In genomic region chrX:36867143-36867542, GRCh38 we compare ENCODE assay signal across 8 cellular contexts.
DNase-seq lines count a peak whose midpoint lies in the region; ATAC-seq and TF ChIP-seq lines count a peak whose summit lies in the region.

No MANE protein-coding gene starts in this region.

- ATAC-seq in HG02973 (IDR thresholded peaks at IDR 0.05; ENCODE audit: unreplicated experiment): peak; percentile 56
- no peak for ATAC-seq in upper lobe of left lung (ENCODE audit: low FRiP score in 2 of 2)

- DNase-seq in NCI-H2107 treated with DMSO at 0.1 percent for 48 hours (lab: John Stamatoyannopoulos, UW; ENCODE audit: unreplicated experiment) (peak; percentile 10), NCI-H2107 (lab: John Stamatoyannopoulos, UW) (no peak), SHP77 treated with DMSO at 0.1 percent for 48 hours (lab: John Stamatoyannopoulos, UW) (peak; percentile 19), globus pallidus (ENCODE audit: low spot score) (peak; percentile 26), upper lobe of left lung (no peak), T1000 (lab: John Stamatoyannopoulos, UW) (no peak), dedifferentiated amniotic fluid mesenchymal stem cell (ENCODE audit: extremely low spot score) (no peak)

- no peak for TF ChIP-seq EP300 in upper lobe of left lung (IDR thresholded peaks at IDR 0.05)

- no peak overlapping the region for H3K27ac ChIP-seq in upper lobe of left lung

- no peaks in the 10 kb centered on the region for H3K4me1 ChIP-seq in upper lobe of left lung

- peak in 5 of 6 experiments; percentile 19 to 42 (median 29) for TF ChIP-seq CTCF in upper lobe of left lung (IDR thresholded peaks at IDR 0.05)

- no peak overlapping the region for H3K4me3 ChIP-seq in upper lobe of left lung

- H3K27me3 ChIP-seq in upper lobe of left lung: no peaks in the 10 kb centered on the region

- no peaks in the 10 kb centered on the region for H3K36me3 ChIP-seq in upper lobe of left lung

- WGBS in upper lobe of left lung, 2 donors: 7 to 15% methylated on average over 3 of the region's 3 CpGs

- no peak for TF ChIP-seq POLR2A in upper lobe of left lung (IDR thresholded peaks at IDR 0.05)

- no peaks in the 10 kb centered on the region for H3K9me3 ChIP-seq in upper lobe of left lung

Comparison
In these comparisons a context has a peak if more than half of its experiments do, and no peak if none do; other contexts are left out.
1. DNase-seq: peak in NCI-H2107 treated with DMSO at 0.1 percent for 48 hours (single experiment), SHP77 treated with DMSO at 0.1 percent for 48 hours (single experiment) and globus pallidus (single experiment); none in NCI-H2107 (single experiment), upper lobe of left lung (0 of 2), T1000 (single experiment) and dedifferentiated amniotic fluid mesenchymal stem cell (single experiment).